8 cellular contexts compared by ENCODE assay signal in genomic region chr2:159202568-159203071, GRCh38.
DNase-seq lines count a peak whose midpoint lies in the region; ATAC-seq and TF ChIP-seq lines count a peak whose summit lies in the region.

No MANE protein-coding gene starts in this region.

- TF ChIP-seq CTCF in epithelial cell of esophagus (IDR thresholded peaks at IDR 0.05; ENCODE audit: insufficient read depth, low read depth, low read length, missing control alignments), result no peak
- no peak for TF ChIP-seq CTCF in lung (IDR thresholded peaks at IDR 0.05; ENCODE audit: control extremely low read depth, extremely low read depth)
- TF ChIP-seq CTCF in upper lobe of right lung (IDR thresholded peaks at IDR 0.05), result no peak
- no peak for TF ChIP-seq CTCF in CD8-positive, alpha-beta T cell (IDR thresholded peaks at IDR 0.05)

- no peaks in the 10 kb centered on the region for H3K27me3 ChIP-seq in lung (ENCODE audit: control insufficient read depth, insufficient read depth)
- no peaks in the 10 kb centered on the region for H3K27me3 ChIP-seq in upper lobe of right lung
- no peaks in the 10 kb centered on the region for H3K27me3 ChIP-seq in CD8-positive, alpha-beta T cell (ENCODE audit: insufficient read depth, low read length)

- H3K27ac Mint-ChIP-seq in activated T-helper 1 cell treated with anti-CD3 and anti-CD28 coated beads, Interleukin-12 subunit alpha, Interleukin-12 subunit beta, Interleukin-2, Interleukin-4 antibody, amounts not matched to agents 30 ng/mL and 10 ng/mL and 1 ng/mL, durations not matched to agents 14 hours and 24 hours and 36 hours, result no peak overlapping the region
- H3K27ac Mint-ChIP-seq in CD8-positive, alpha-beta T cell, result no peak overlapping the region

- ATAC-seq in lung (ENCODE audit: insufficient read depth, low FRiP score) (peak; percentile 78), upper lobe of right lung (peak; percentile 85)
- ATAC-seq in CD8-positive, alpha-beta T cell, result no peak

- H3K27ac ChIP-seq in lung (ENCODE audit: low read depth in 1 of 2, low read length in 1 of 2) (peak overlapping the region; percentile 49 to 85), upper lobe of right lung (no peak overlapping the region)
- H3K27ac ChIP-seq in CD8-positive, alpha-beta T cell (ENCODE audit: low read depth, low read length), result no peak overlapping the region

- H3K36me3 Mint-ChIP-seq in activated T-helper 1 cell treated with anti-CD3 and anti-CD28 coated beads, Interleukin-12 subunit alpha, Interleukin-12 subunit beta, Interleukin-2, Interleukin-4 antibody, amounts not matched to agents 30 ng/mL and 10 ng/mL and 1 ng/mL, durations not matched to agents 14 hours and 24 hours and 36 hours (ENCODE audit: low read depth), result no peaks in the 10 kb centered on the region
- H3K36me3 Mint-ChIP-seq in CD8-positive, alpha-beta T cell, result no peaks in the 10 kb centered on the region

- CTCF ChIA-PET in CD8-positive, alpha-beta T cell (lab: Charles Lee), result interaction anchor here (1.1 kb wide), 1 partner anchor 15 kb away, joined by 3 read pairs; no protein-coding TSS in a partner anchor

- H3K4me1 ChIP-seq in lung (ENCODE audit: control insufficient read depth in 2 of 2, insufficient read depth in 2 of 2, low read length in 2 of 2) (peaks cover 6 to 14% of the 10 kb centered on the region in 2 donors), upper lobe of right lung (peaks cover 27% of the 10 kb centered on the region)
- H3K4me1 ChIP-seq in CD8-positive, alpha-beta T cell (ENCODE audit: insufficient read depth, low read length), result peaks cover 18% of the 10 kb centered on the region

- H3K27me3 Mint-ChIP-seq in activated T-helper 1 cell treated with anti-CD3 and anti-CD28 coated beads, Interleukin-12 subunit alpha, Interleukin-12 subunit beta, Interleukin-2, Interleukin-4 antibody, amounts not matched to agents 30 ng/mL and 10 ng/mL and 1 ng/mL, durations not matched to agents 14 hours and 24 hours and 36 hours (ENCODE audit: insufficient read depth), result peaks cover 4% of the 10 kb centered on the region
- H3K27me3 Mint-ChIP-seq in CD8-positive, alpha-beta T cell (ENCODE audit: low read depth), result no peaks in the 10 kb centered on the region

- no peak overlapping the region for H3K4me3 Mint-ChIP-seq in activated T-helper 1 cell treated with anti-CD3 and anti-CD28 coated beads, Interleukin-12 subunit alpha, Interleukin-12 subunit beta, Interleukin-2, Interleukin-4 antibody, amounts not matched to agents 30 ng/mL and 10 ng/mL and 1 ng/mL, durations not matched to agents 14 hours and 24 hours and 36 hours
- H3K4me3 Mint-ChIP-seq in CD8-positive, alpha-beta T cell, result no peak overlapping the region

- no peaks in the 10 kb centered on the region for H3K9me3 ChIP-seq in lung (ENCODE audit: control insufficient read depth in 2 of 2, insufficient read depth in 1 of 2, low read length in 1 of 2)
- no peaks in the 10 kb centered on the region for H3K9me3 ChIP-seq in upper lobe of right lung
- no peaks in the 10 kb centered on the region for H3K9me3 ChIP-seq in CD8-positive, alpha-beta T cell (ENCODE audit: low read length)

- POLR2A ChIA-PET in CD8-positive, alpha-beta T cell (lab: Charles Lee), result interaction anchor here (1.0 to 1.3 kb wide), 2 partner anchors 12 to 25 kb away, joined by 3 read pairs; no protein-coding TSS in a partner anchor

- H3K4me3 ChIP-seq in epithelial cell of esophagus (ENCODE audit: low read length) (no peak overlapping the region), lung (no peak overlapping the region), upper lobe of right lung (no peak overlapping the region)
- H3K4me3 ChIP-seq in CD8-positive, alpha-beta T cell (ENCODE audit: low read depth, low read length), result no peak overlapping the region

- intact Hi-C loops in upper lobe of right lung (cut with DNase I), result no loop called here
- intact Hi-C loops in activated T-helper 1 cell treated with anti-CD3 and anti-CD28 coated beads, Interleukin-12 subunit alpha, Interleukin-12 subunit beta, Interleukin-2, Interleukin-4 antibody, amounts not matched to agents 30 ng/mL and 10 ng/mL and 1 ng/mL, durations not matched to agents 14 hours and 24 hours and 36 hours (cut with micrococcal nuclease), result no loop called here
- intact Hi-C loops in CD8-positive, alpha-beta T cell (cut with DNase I, micrococcal nuclease), result no loop called here

- DNase-seq in NCI-H2171 treated with DMSO at 0.1 percent for 48 hours (lab: John Stamatoyannopoulos, UW) (peak; percentile 60), epithelial cell of esophagus (ENCODE audit: low read depth) (peak; percentile 57), lung (ENCODE audit: low spot score) (peak; percentile 49), upper lobe of right lung (no peak), NCI-H2029 (lab: John Stamatoyannopoulos, UW) (no peak)
- DNase-seq in activated CD4-positive, CD25-positive, alpha-beta regulatory T cell treated with anti-CD3 and anti-CD28 coated beads, Interleukin-2, amount 50 U/mL, for 72 hours, result no peak
- DNase-seq in activated T-helper 1 cell treated with anti-CD3 and anti-CD28 coated beads, Interleukin-12 subunit alpha, Interleukin-12 subunit beta, Interleukin-2, Interleukin-4 antibody, amounts not matched to agents 30 ng/mL and 10 ng/mL and 1 ng/mL, durations not matched to agents 14 hours and 24 hours and 36 hours (ENCODE audit: low spot score), result no peak
- DNase-seq in CD8-positive, alpha-beta T cell, result no peak

- no peaks in the 10 kb centered on the region for H3K9me3 Mint-ChIP-seq in activated T-helper 1 cell treated with anti-CD3 and anti-CD28 coated beads, Interleukin-12 subunit alpha, Interleukin-12 subunit beta, Interleukin-2, Interleukin-4 antibody, amounts not matched to agents 30 ng/mL and 10 ng/mL and 1 ng/mL, durations not matched to agents 14 hours and 24 hours and 36 hours
- H3K9me3 Mint-ChIP-seq in CD8-positive, alpha-beta T cell, result no peaks in the 10 kb centered on the region

- peaks cover 10 to 14% of the 10 kb centered on the region in 2 donors for H3K36me3 ChIP-seq in lung (ENCODE audit: control insufficient read depth in 2 of 2, insufficient read depth in 2 of 2, low read length in 2 of 2)
- H3K36me3 ChIP-seq in upper lobe of right lung, result peaks cover 52% of the 10 kb centered on the region
- no peaks in the 10 kb centered on the region for H3K36me3 ChIP-seq in CD8-positive, alpha-beta T cell (ENCODE audit: insufficient read depth, low read length)

- WGBS in lung, 2 donors, result 74 to 75% methylated on average over 4 of the region's 4 CpGs

- H3K4me1 Mint-ChIP-seq in activated T-helper 1 cell treated with anti-CD3 and anti-CD28 coated beads, Interleukin-12 subunit alpha, Interleukin-12 subunit beta, Interleukin-2, Interleukin-4 antibody, amounts not matched to agents 30 ng/mL and 10 ng/mL and 1 ng/mL, durations not matched to agents 14 hours and 24 hours and 36 hours (ENCODE audit: low read depth), result peaks cover 14% of the 10 kb centered on the region
- peaks cover 39% of the 10 kb centered on the region for H3K4me1 Mint-ChIP-seq in CD8-positive, alpha-beta T cell (ENCODE audit: low read depth)

Comparison
In these comparisons a context has a peak if more than half of its experiments do, and no peak if none do; other contexts are left out.
1. DNase-seq: peak in NCI-H2171 treated with DMSO at 0.1 percent for 48 hours (single experiment), epithelial cell of esophagus (single experiment) and lung (single experiment); none in upper lobe of right lung (single experiment), activated CD4-positive, CD25-positive, alpha-beta regulatory T cell treated with anti-CD3 and anti-CD28 coated beads, Interleukin-2, amount 50 U/mL, for 72 hours (single experiment), NCI-H2029 (single experiment), activated T-helper 1 cell treated with anti-CD3 and anti-CD28 coated beads, Interleukin-12 subunit alpha, Interleukin-12 subunit beta, Interleukin-2, Interleukin-4 antibody, amounts not matched to agents 30 ng/mL and 10 ng/mL and 1 ng/mL, durations not matched to agents 14 hours and 24 hours and 36 hours (single experiment) and CD8-positive, alpha-beta T cell (0 of 7).
2. H3K27ac ChIP-seq: peak in lung (2 of 2); none in upper lobe of right lung (single experiment) and CD8-positive, alpha-beta T cell (single experiment).